ENCODE assay signal across 8 cellular contexts in genomic region chr9:97632406-97632991, GRCh38. TPM values are rescaled to one million over a fixed set of nuclear protein-coding genes. Genes with fewer than 3 reads are reported as not detected.
DNase-seq lines count a peak whose midpoint lies in the region; ATAC-seq lines count a peak whose summit lies in the region.

No MANE protein-coding gene starts in this region.

- DNase-seq in AG08395 (ENCODE audit: low spot score) (peak; percentile 49), NCI-H82 treated with DMSO at 0.1 percent for 48 hours (lab: John Stamatoyannopoulos, UW; ENCODE audit: unreplicated experiment) (peak; percentile 62), left cardiac atrium (peak; percentile 67), posterior cingulate gyrus (peak in 6 of 10 donors; percentile 11 to 82 (median 32))

- H3K36me3 Mint-ChIP-seq in activated naive CD4-positive, alpha-beta T cell treated with anti-CD3 and anti-CD28 coated beads, Interleukin-2, amount 50 U/mL, for 24 hours, result peaks cover 9% of the 10 kb centered on the region

- H3K9me3 Mint-ChIP-seq in activated naive CD4-positive, alpha-beta T cell treated with anti-CD3 and anti-CD28 coated beads, Interleukin-2, amount 50 U/mL, for 24 hours, result no peaks in the 10 kb centered on the region

- peaks cover 50% of the 10 kb centered on the region for H3K4me1 Mint-ChIP-seq in activated naive CD4-positive, alpha-beta T cell treated with anti-CD3 and anti-CD28 coated beads, Interleukin-2, amount 50 U/mL, for 24 hours

- ATAC-seq in GM18907 (IDR thresholded peaks at IDR 0.05; ENCODE audit: unreplicated experiment), result peak; percentile 20
- ATAC-seq in HG03159 (IDR thresholded peaks at IDR 0.05; ENCODE audit: unreplicated experiment), result peak; percentile 6
- peak; percentile 5 to 22 for ATAC-seq in left cardiac atrium
- no peak for ATAC-seq in HG03342 (IDR thresholded peaks at IDR 0.05; ENCODE audit: unreplicated experiment)

- no peaks in the 10 kb centered on the region for H3K27me3 Mint-ChIP-seq in activated naive CD4-positive, alpha-beta T cell treated with anti-CD3 and anti-CD28 coated beads, Interleukin-2, amount 50 U/mL, for 24 hours

- intact Hi-C loops in left cardiac atrium (cut with DNase I), result no loop called here
- intact Hi-C loops in posterior cingulate gyrus (cut with DNase I), result loop anchor here (10.0 kb wide), 1 partner anchor 352 kb away; the partner anchor contains the start of gene ANP32B

- peak overlapping the region; percentile 96 for H3K4me3 Mint-ChIP-seq in activated naive CD4-positive, alpha-beta T cell treated with anti-CD3 and anti-CD28 coated beads, Interleukin-2, amount 50 U/mL, for 24 hours

- peak overlapping the region; percentile 100 for H3K27ac Mint-ChIP-seq in activated naive CD4-positive, alpha-beta T cell treated with anti-CD3 and anti-CD28 coated beads, Interleukin-2, amount 50 U/mL, for 24 hours

RNA-seq across cellular contexts. Expression of gene TSTD2, which starts 0.7 kb away (rescaled TPM):
- 10 to 100 TPM; 15.5 to 18.6 TPM for total RNA-seq in left cardiac atrium

RNA-seq across cellular contexts. Expression of gene NCBP1, which starts 1.1 kb away (rescaled TPM):
- 10 to 100 TPM; 22.4 to 22.7 TPM for total RNA-seq in left cardiac atrium
